Comparison of ENCODE assay signal across 13 cellular contexts in the genomic region with DNA sequence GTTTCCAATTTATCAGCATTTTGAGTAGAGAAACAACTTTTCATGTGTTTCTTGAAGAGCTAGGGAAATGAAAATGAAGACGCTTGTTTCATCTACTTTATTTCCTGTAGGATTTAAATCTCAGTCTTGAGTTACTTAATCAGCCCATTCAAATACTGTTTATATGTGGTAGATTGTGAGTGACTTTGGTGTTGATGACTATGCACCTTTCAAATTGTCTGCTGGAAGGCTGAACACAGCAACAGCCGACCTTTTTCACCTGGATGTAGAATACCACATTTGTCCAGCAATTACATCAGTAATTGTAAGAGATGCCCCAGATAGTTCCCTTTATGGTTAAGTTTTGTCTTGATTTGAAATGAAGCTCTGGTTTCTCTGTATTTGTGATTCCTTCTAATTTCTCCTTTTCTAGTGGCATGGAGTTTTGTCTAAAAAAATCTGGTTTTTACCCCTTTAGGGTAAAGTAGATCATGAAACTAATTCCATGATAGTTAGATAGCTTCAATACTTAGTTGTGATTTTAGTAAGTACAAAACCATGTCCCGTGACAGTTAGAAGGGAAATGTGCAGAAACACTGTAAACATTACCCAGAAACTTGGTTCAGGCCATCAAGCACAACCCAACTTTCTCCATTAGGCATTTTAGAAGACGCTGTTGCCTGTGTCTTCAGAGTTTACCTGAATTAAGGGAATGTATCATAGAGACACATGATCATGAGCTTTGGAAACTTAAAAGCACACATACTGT.
DNase-seq lines count a peak whose midpoint lies in the region; ATAC-seq and TF ChIP-seq lines count a peak whose summit lies in the region.
"Had no signal": no experiment of that assay in that cellular context is flagged by ENCODE, and none has a peak within 500 bp of the region (broad histone marks: within the 10 kb centered on the region; RNA-seq: fewer than 3 reads in every experiment).

No MANE protein-coding gene starts in this region.

- peak overlapping the region; percentile 31 to 68 (median 66) for H3K27ac ChIP-seq in sigmoid colon
- H3K27ac ChIP-seq: KMS-11, skin epidermis had no signal

- intact Hi-C loops in sigmoid colon (cut with DNase I) = no loop called here

- H3K36me3 ChIP-seq in sigmoid colon = no peaks in the 10 kb centered on the region

- no peaks in the 10 kb centered on the region for H3K9me3 ChIP-seq in sigmoid colon

- no peaks in the 10 kb centered on the region for H3K27me3 ChIP-seq in sigmoid colon

- peaks cover 0 to 18% (median 14%) of the 10 kb centered on the region in 4 donors for H3K4me1 ChIP-seq in sigmoid colon

- H3K4me3 ChIP-seq in sigmoid colon = no peak overlapping the region
- H3K4me3 ChIP-seq: skin epidermis had no signal

- no peak for DNase-seq in sigmoid colon
- no peak for DNase-seq in effector CD8-positive, alpha-beta T cell (lab: John Stamatoyannopoulos, UW)
- DNase-seq in mesenteric fat pad (ENCODE audit: low spot score) = no peak
- no peak for DNase-seq in GOT3 (lab: John Stamatoyannopoulos, UW)
- no peak for DNase-seq in SW 1271 (lab: John Stamatoyannopoulos, UW)
- DNase-seq: activated CD4-positive, alpha-beta T cell treated with anti-CD3 and anti-CD28 coated beads, Interleukin-2, amount 50 U/mL, for 48 hours; effector memory CD4-positive, alpha-beta T cell; NCI-H345 had no signal

- no peak for TF ChIP-seq CTCF in sigmoid colon (IDR thresholded peaks at IDR 0.05)

- no peak for TF ChIP-seq EP300 in sigmoid colon (IDR thresholded peaks at IDR 0.05)

- ATAC-seq in GM19395 (IDR thresholded peaks at IDR 0.05; ENCODE audit: unreplicated experiment) (peak; percentile 69), HG02642 (IDR thresholded peaks at IDR 0.05; ENCODE audit: poor library complexity, unreplicated experiment) (peak; percentile 53), HG03457 (IDR thresholded peaks at IDR 0.05; ENCODE audit: unreplicated experiment) (peak; percentile 60)

- 90 to 91% methylated on average over 4 of the region's 4 CpGs for WGBS in sigmoid colon, 2 donors

- no peak for TF ChIP-seq POLR2A in sigmoid colon (IDR thresholded peaks at IDR 0.05)
